Comparison of ENCODE assay signal across 26 cellular contexts in genomic region chr2:168645696-168646095, GRCh38.
A peak's percentile ranks its signal among the peaks of the same experiment; 100 is the strongest.
DNase-seq lines count a peak whose midpoint lies in the region; ATAC-seq and TF ChIP-seq lines count a peak whose summit lies in the region.
"Had no signal": no experiment of that assay in that cellular context is flagged by ENCODE, and none has a peak within 500 bp of the region (broad histone marks: within the 10 kb centered on the region; RNA-seq: fewer than 3 reads in every experiment).

No MANE protein-coding gene starts in this region.

- ATAC-seq in stimulated activated naive CD8-positive, alpha-beta T cell treated with anti-CD3 and anti-CD28 coated beads, Interleukin-15, amount 100 ng/mL, for 72 hours, result no peak
- ATAC-seq: GM12878 had no signal

- peak overlapping the region; percentile 3 for H3K27ac ChIP-seq in stomach smooth muscle (ENCODE audit: low read length)
- H3K27ac ChIP-seq: 22Rv1, BLaER1 had no signal

- H3K4me3 ChIP-seq in NB4 (ENCODE audit: low read depth, low read length) (no peak overlapping the region), stomach smooth muscle (ENCODE audit: low read length in 2 of 2) (no peak overlapping the region)
- H3K4me3 ChIP-seq: BLaER1, GM12878 had no signal

- no peak for TF ChIP-seq POLR2A in NB4 (IDR thresholded peaks at IDR 0.05; ENCODE audit: extremely low read depth, insufficient read length)

- H3K4me3 Mint-ChIP-seq in stimulated activated naive CD8-positive, alpha-beta T cell treated with anti-CD3 and anti-CD28 coated beads, Interleukin-15, Interleukin-2, amounts not matched to agents 100 ng/mL and 50 ng/mL, for 24 hours, result no peak overlapping the region
- H3K4me3 Mint-ChIP-seq in stimulated activated naive CD8-positive, alpha-beta T cell treated with anti-CD3 and anti-CD28 coated beads, Interleukin-15, amount 100 ng/mL, for 72 hours, result no peak overlapping the region
- H3K4me3 Mint-ChIP-seq: CD14-positive monocyte; CD4-positive, alpha-beta memory T cell; CD4-positive, CD25-positive, alpha-beta regulatory T cell; CD8-positive, alpha-beta memory T cell had no signal

- peaks cover 9% of the 10 kb centered on the region for H3K36me3 Mint-ChIP-seq in stimulated activated naive CD8-positive, alpha-beta T cell treated with anti-CD3 and anti-CD28 coated beads, Interleukin-15, Interleukin-2, amounts not matched to agents 100 ng/mL and 50 ng/mL, for 24 hours (ENCODE audit: low read depth)

- no peak for DNase-seq in stimulated activated naive CD8-positive, alpha-beta T cell treated with anti-CD3 and anti-CD28 coated beads, Interleukin-15, amount 100 ng/mL, for 72 hours
- DNase-seq in NB4 (ENCODE audit: low read depth) (peak; percentile 38), fibroblast of peridontal ligament (ENCODE audit: extremely low read depth) (peak; percentile 34), A172 (ENCODE audit: low spot score) (no peak), NCI-H2081 (lab: John Stamatoyannopoulos, UW) (no peak)
- DNase-seq in stimulated activated CD4-positive, alpha-beta T cell treated with anti-CD3 and anti-CD28 coated beads, Interleukin-4, amount 100 ng/mL, for 4 hours, result no peak
- DNase-seq: ACHN; BE2C; C1 segment of cervical spinal cord; CD4-positive, alpha-beta memory T cell; CD4-positive, CD25-positive, alpha-beta regulatory T cell; CD8-positive, alpha-beta memory T cell; COR-L47; DMS 273 treated with DMSO at 0.1 percent for 48 hours; DMS153; DMS53; DMS79; DND-41; EL; GDM1 had no signal

- H3K4me1 Mint-ChIP-seq in stimulated activated naive CD8-positive, alpha-beta T cell treated with anti-CD3 and anti-CD28 coated beads, Interleukin-15, Interleukin-2, amounts not matched to agents 100 ng/mL and 50 ng/mL, for 24 hours (ENCODE audit: low read depth), result peaks cover 18% of the 10 kb centered on the region
- peaks cover 21% of the 10 kb centered on the region for H3K4me1 Mint-ChIP-seq in stimulated activated naive CD8-positive, alpha-beta T cell treated with anti-CD3 and anti-CD28 coated beads, Interleukin-15, amount 100 ng/mL, for 72 hours

- H3K27ac Mint-ChIP-seq in stimulated activated naive CD8-positive, alpha-beta T cell treated with anti-CD3 and anti-CD28 coated beads, Interleukin-15, Interleukin-2, amounts not matched to agents 100 ng/mL and 50 ng/mL, for 24 hours, result peak overlapping the region; percentile 56
- no peak overlapping the region for H3K27ac Mint-ChIP-seq in stimulated activated naive CD8-positive, alpha-beta T cell treated with anti-CD3 and anti-CD28 coated beads, Interleukin-15, amount 100 ng/mL, for 72 hours
- H3K27ac Mint-ChIP-seq: CD4-positive, CD25-positive, alpha-beta regulatory T cell had no signal

- H3K9me3 Mint-ChIP-seq in stimulated activated naive CD8-positive, alpha-beta T cell treated with anti-CD3 and anti-CD28 coated beads, Interleukin-15, Interleukin-2, amounts not matched to agents 100 ng/mL and 50 ng/mL, for 24 hours, result peaks cover 3% of the 10 kb centered on the region
- no peaks in the 10 kb centered on the region for H3K9me3 Mint-ChIP-seq in stimulated activated naive CD8-positive, alpha-beta T cell treated with anti-CD3 and anti-CD28 coated beads, Interleukin-15, amount 100 ng/mL, for 72 hours
- H3K9me3 Mint-ChIP-seq: CD8-positive, alpha-beta memory T cell had no signal

- no peaks in the 10 kb centered on the region for H3K36me3 ChIP-seq in stomach smooth muscle (ENCODE audit: control insufficient read depth in 2 of 2, insufficient read depth in 2 of 2, low read length in 2 of 2)
- H3K36me3 ChIP-seq: BE2C had no signal

- no peaks in the 10 kb centered on the region for H3K27me3 Mint-ChIP-seq in stimulated activated naive CD8-positive, alpha-beta T cell treated with anti-CD3 and anti-CD28 coated beads, Interleukin-15, Interleukin-2, amounts not matched to agents 100 ng/mL and 50 ng/mL, for 24 hours
- H3K27me3 Mint-ChIP-seq in stimulated activated naive CD8-positive, alpha-beta T cell treated with anti-CD3 and anti-CD28 coated beads, Interleukin-15, amount 100 ng/mL, for 72 hours, result no peaks in the 10 kb centered on the region
- H3K27me3 Mint-ChIP-seq: CD4-positive, alpha-beta memory T cell; CD4-positive, CD25-positive, alpha-beta regulatory T cell had no signal

- H3K4me1 ChIP-seq in stomach smooth muscle (ENCODE audit: control insufficient read depth, insufficient read depth, low read length), result peaks cover 23% of the 10 kb centered on the region
- H3K4me1 ChIP-seq: BE2C had no signal

- no peak for TF ChIP-seq CTCF in NB4 (IDR thresholded peaks at IDR 0.05; ENCODE audit: low read depth, low read length)

- H3K9me3 ChIP-seq in stomach smooth muscle (ENCODE audit: control insufficient read depth in 2 of 2, low read length in 2 of 2), result no peaks in the 10 kb centered on the region
- H3K9me3 ChIP-seq: BE2C had no signal

- H3K27me3 ChIP-seq in stomach smooth muscle (ENCODE audit: control insufficient read depth in 1 of 2, insufficient read depth in 2 of 2, low read length in 2 of 2), result no peaks in the 10 kb centered on the region
- H3K27me3 ChIP-seq: BE2C, BLaER1 had no signal

- no peak overlapping the region for H3K9ac ChIP-seq in stomach smooth muscle (ENCODE audit: low read length in 2 of 2)
- H3K9ac ChIP-seq: BLaER1 had no signal

Comparison
In these comparisons a context has a peak if more than half of its experiments do, and no peak if none do; other contexts are left out.
1. DNase-seq: peak in NB4 (single experiment) and fibroblast of peridontal ligament (single experiment); none in stimulated activated naive CD8-positive, alpha-beta T cell treated with anti-CD3 and anti-CD28 coated beads, Interleukin-15, amount 100 ng/mL, for 72 hours (0 of 2), A172 (single experiment), NCI-H2081 (0 of 2) and stimulated activated CD4-positive, alpha-beta T cell treated with anti-CD3 and anti-CD28 coated beads, Interleukin-4, amount 100 ng/mL, for 4 hours (0 of 2).